ENCODE assay signal across 1 cellular context in genomic region chr5:132461235-132461634, GRCh38.
TF ChIP-seq lines count a peak whose summit lies in the region.

No MANE protein-coding gene starts in this region.

TF ChIP-seq in HepG2, 621 proteins besides CTCF, POLR2A, EP300 and RAD21:
- peak; percentile 34; the same call in 1 of the 2 replicates for TF ChIP-seq NCOR1 (IDR thresholded peaks at IDR 0.05; ENCODE audit: borderline replicate concordance, low read length)
- TF ChIP-seq NR2F6 (IDR thresholded peaks at IDR 0.05): no peak
- no peak for TF ChIP-seq NR2F6 (CRISPR knock-in tag; IDR thresholded peaks at IDR 0.05)
- no peak for TF ChIP-seq ZBTB7B (CRISPR knock-in tag; IDR thresholded peaks at IDR 0.05)
